1 cellular context compared by ENCODE assay signal in genomic region chr2:140472676-140473075, GRCh38.
TF ChIP-seq lines count a peak whose summit lies in the region.

No MANE protein-coding gene starts in this region.

TF ChIP-seq in SK-N-SH treated with all-trans-retinoic acid at 6 μM for 48 hours, 23 proteins besides CTCF, POLR2A, EP300 and RAD21 (continued from another document):
- TF ChIP-seq, protein P1, sequence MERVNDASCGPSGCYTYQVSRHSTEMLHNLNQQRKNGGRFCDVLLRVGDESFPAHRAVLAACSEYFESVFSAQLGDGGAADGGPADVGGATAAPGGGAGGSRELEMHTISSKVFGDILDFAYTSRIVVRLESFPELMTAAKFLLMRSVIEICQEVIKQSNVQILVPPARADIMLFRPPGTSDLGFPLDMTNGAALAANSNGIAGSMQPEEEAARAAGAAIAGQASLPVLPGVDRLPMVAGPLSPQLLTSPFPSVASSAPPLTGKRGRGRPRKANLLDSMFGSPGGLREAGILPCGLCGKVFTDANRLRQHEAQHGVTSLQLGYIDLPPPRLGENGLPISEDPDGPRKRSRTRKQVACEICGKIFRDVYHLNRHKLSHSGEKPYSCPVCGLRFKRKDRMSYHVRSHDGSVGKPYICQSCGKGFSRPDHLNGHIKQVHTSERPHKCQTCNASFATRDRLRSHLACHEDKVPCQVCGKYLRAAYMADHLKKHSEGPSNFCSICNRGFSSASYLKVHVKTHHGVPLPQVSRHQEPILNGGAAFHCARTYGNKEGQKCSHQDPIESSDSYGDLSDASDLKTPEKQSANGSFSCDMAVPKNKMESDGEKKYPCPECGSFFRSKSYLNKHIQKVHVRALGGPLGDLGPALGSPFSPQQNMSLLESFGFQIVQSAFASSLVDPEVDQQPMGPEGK (CRISPR knock-in tag; IDR thresholded peaks at IDR 0.05; ENCODE audit: borderline replicate concordance) = no peak
- TF ChIP-seq ZNF565 (CRISPR knock-in tag; conservative IDR thresholded peaks at IDR 0.05; ENCODE audit: low read depth) (no peak), ZFP30 (CRISPR knock-in tag; IDR thresholded peaks at IDR 0.05) (no peak), OSR1 (CRISPR knock-in tag; IDR thresholded peaks at IDR 0.05) (no peak)
